1 cellular context compared by ENCODE assay signal in genomic region chr19:44890366-44891015, GRCh38.
A peak's percentile ranks its signal among the peaks of the same experiment; 100 is the strongest.
TF ChIP-seq lines count a peak whose summit lies in the region.

No MANE protein-coding gene starts in this region.

TF ChIP-seq in HepG2, 621 proteins besides CTCF, POLR2A, EP300 and RAD21 (continued from another document and continues in another):
- TF ChIP-seq FUBP1 (CRISPR knock-in tag; IDR thresholded peaks at IDR 0.05; ENCODE audit: borderline replicate concordance) = no peak
- TF ChIP-seq ZNF3 (CRISPR knock-in tag; IDR thresholded peaks at IDR 0.05) = no peak; the same call in 1 of the 2 replicates
- peak; percentile 65; the same call in 1 of the 2 replicates for TF ChIP-seq SALL1 (CRISPR knock-in tag; IDR thresholded peaks at IDR 0.05)
- TF ChIP-seq KDM2A (CRISPR knock-in tag; IDR thresholded peaks at IDR 0.05; ENCODE audit: borderline replicate concordance, low read depth) = peak; percentile 91
- TF ChIP-seq ZNF740 (CRISPR knock-in tag; IDR thresholded peaks at IDR 0.05) = no peak
- TF ChIP-seq ZNF121 (CRISPR knock-in tag; IDR thresholded peaks at IDR 0.05) = no peak
- TF ChIP-seq POGZ (CRISPR knock-in tag; IDR thresholded peaks at IDR 0.05) = no peak; the same call in 1 of the 2 replicates
- TF ChIP-seq ZNF367 (CRISPR knock-in tag; IDR thresholded peaks at IDR 0.05; ENCODE audit: borderline replicate concordance) = no peak
- TF ChIP-seq FOXM1 (CRISPR knock-in tag; IDR thresholded peaks at IDR 0.05) = no peak
- no peak for TF ChIP-seq FOXO4 (CRISPR knock-in tag; conservative IDR thresholded peaks at IDR 0.05)
- TF ChIP-seq KLF11 (CRISPR knock-in tag; IDR thresholded peaks at IDR 0.05) = no peak
- TF ChIP-seq TARDBP (CRISPR knock-in tag; IDR thresholded peaks at IDR 0.05) = peak; percentile 34; the same call in 1 of the 2 replicates
- TF ChIP-seq DBP (CRISPR knock-in tag; IDR thresholded peaks at IDR 0.05; ENCODE audit: not compliant biosample characterization) = no peak
- no peak for TF ChIP-seq ZBTB34 (CRISPR knock-in tag; IDR thresholded peaks at IDR 0.05)
- no peak for TF ChIP-seq STAT5B (CRISPR knock-in tag; IDR thresholded peaks at IDR 0.05)
- TF ChIP-seq ZNF577 (CRISPR knock-in tag; IDR thresholded peaks at IDR 0.05; ENCODE audit: borderline replicate concordance, low read depth) = no peak
- TF ChIP-seq KIAA2018 (CRISPR knock-in tag; IDR thresholded peaks at IDR 0.05; ENCODE audit: borderline replicate concordance) = no peak
- TF ChIP-seq ZNF800 (CRISPR knock-in tag; IDR thresholded peaks at IDR 0.05) = 0 out of 2 replicates have a peak, but pooled peaks have one; percentile 30
- no peak for TF ChIP-seq DMTF1 (CRISPR knock-in tag; IDR thresholded peaks at IDR 0.05)
- no peak for TF ChIP-seq NFATC3 (CRISPR knock-in tag; IDR thresholded peaks at IDR 0.05)
- TF ChIP-seq SNAPC2 (CRISPR knock-in tag; IDR thresholded peaks at IDR 0.05) = no peak
- 0 out of 2 replicates have a peak, but pooled peaks have one; percentile 41 for TF ChIP-seq RERE (CRISPR knock-in tag; IDR thresholded peaks at IDR 0.05; ENCODE audit: low read depth)
- TF ChIP-seq ZNF713 (CRISPR knock-in tag; IDR thresholded peaks at IDR 0.05) = no peak
